In the genomic region with DNA sequence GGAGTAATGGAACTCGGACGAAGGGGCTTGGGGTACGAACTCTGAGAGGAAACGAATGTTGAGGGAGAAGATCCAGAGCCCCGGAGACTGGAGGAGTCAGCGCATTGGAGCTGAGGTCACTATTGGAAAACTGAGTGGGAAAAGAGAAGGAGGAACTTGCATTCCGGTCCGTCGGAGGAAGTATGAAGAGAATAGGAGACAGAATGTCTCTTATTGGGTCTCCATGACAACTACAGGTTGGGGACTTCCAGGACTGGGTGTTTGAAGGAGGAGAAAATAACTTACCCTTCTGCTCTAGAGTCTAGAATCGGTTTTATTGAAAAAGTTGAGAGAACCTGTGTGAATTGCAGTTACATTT, we compare ENCODE assay signal across 8 cellular contexts. TPM values are rescaled to one million over a fixed set of nuclear protein-coding genes. Genes with fewer than 3 reads are reported as not detected.
DNase-seq lines count a peak whose midpoint lies in the region; ATAC-seq and TF ChIP-seq lines count a peak whose summit lies in the region.

No MANE protein-coding gene starts in this region.

- TF ChIP-seq POLR2A in IMR-90 (IDR thresholded peaks at IDR 0.05; ENCODE audit: low read depth, low read length), result no peak

- peak overlapping the region; percentile 99 for H2AFZ ChIP-seq in IMR-90 (replicated peaks; ENCODE audit: low read length, poor library complexity)

- in situ Hi-C loops in IMR-90 (cut with MboI; ENCODE audit: low sequenced_read_pairs), result loop anchor here (5.0 kb wide), 1 partner anchor 240 kb away; no protein-coding TSS in a partner anchor
- in situ Hi-C loops in astrocyte of the spinal cord (cut with HindIII; ENCODE audit: low sequenced_read_pairs), result no loop called here

- peak overlapping the region; percentile 89 for H2BK5ac ChIP-seq in IMR-90 (ENCODE audit: low read depth, low read length, poor library complexity, severe bottlenecking)

- H3K4ac ChIP-seq in IMR-90 (ENCODE audit: low read depth, low read length), result peak overlapping the region; percentile 94

- H4K8ac ChIP-seq in IMR-90 (ENCODE audit: low read depth in 2 of 2, low read length in 2 of 2), result peak overlapping the region; percentile 48 to 98

- peak overlapping the region; percentile 87 for H4K5ac ChIP-seq in IMR-90 (ENCODE audit: low read depth, low read length)

- no peaks in the 10 kb centered on the region for H4K20me1 ChIP-seq in IMR-90 (ENCODE audit: insufficient read depth, low read length)

- no peak for TF ChIP-seq RAD21 in IMR-90 (IDR thresholded peaks at IDR 0.05; ENCODE audit: low read length)

- no peak for TF ChIP-seq CTCF in GM10266 (IDR thresholded peaks at IDR 0.05; ENCODE audit: control insufficient read depth, insufficient read depth, low read depth, missing control alignments)
- TF ChIP-seq CTCF in IMR-90 (conservative IDR thresholded peaks at IDR 0.05; ENCODE audit: low read depth, low read length), result no peak
- TF ChIP-seq CTCF in astrocyte of the spinal cord (IDR thresholded peaks at IDR 0.05; ENCODE audit: low read depth, low read length), result no peak

- dilution Hi-C loops in IMR-90 (cut with HindIII; ENCODE audit: low sequenced_read_pairs, unreplicated experiment), result no loop called here

- H3K4me3 Mint-ChIP-seq in stimulated activated naive B cell treated with anti-CD40 and anti-IgM and Interleukin-4, amounts not matched to agents 10 μg/mL and 1 μg/mL and 100 μg/mL, for 72 hours, result peak overlapping the region; percentile 95 to 96

- H3K14ac ChIP-seq in IMR-90 (replicated peaks; ENCODE audit: low read depth, low read length), result peak overlapping the region; percentile 98

- H3K9ac ChIP-seq in IMR-90 (ENCODE audit: low read depth, low read length), result peak overlapping the region; percentile 91

- H3K23ac ChIP-seq in IMR-90 (ENCODE audit: low read depth, low read length), result peak overlapping the region; percentile 85; the same call in 1 of the 2 replicates

- no peaks in the 10 kb centered on the region for H3K9me3 Mint-ChIP-seq in stimulated activated naive B cell treated with anti-CD40 and anti-IgM and Interleukin-4, amounts not matched to agents 10 μg/mL and 1 μg/mL and 100 μg/mL, for 72 hours

- peaks cover 5 to 25% of the 10 kb centered on the region in 2 experiments; a peak in 3 of 4 replicates for H3K79me1 ChIP-seq in IMR-90 (ENCODE audit: low read depth in 1 of 2, low read length in 2 of 2)

- ATAC-seq in IMR-90 (ENCODE audit: low read depth), result peak; percentile 24
- peak; percentile 53 to 59 for ATAC-seq in stimulated activated naive B cell treated with anti-CD40 and anti-IgM and Interleukin-4, amounts not matched to agents 10 μg/mL and 1 μg/mL and 100 μg/mL, for 72 hours (replicated peaks)
- ATAC-seq in GM18858 (IDR thresholded peaks at IDR 0.05; ENCODE audit: unreplicated experiment), result no peak

- DNase-seq in GM10266 (ENCODE audit: extremely low spot score) (peak; percentile 37), IMR-90 (peak; percentile 19), astrocyte of the spinal cord (ENCODE audit: low read depth, low spot score) (no peak), NCI-H1092 (lab: John Stamatoyannopoulos, UW) (no peak), superior temporal gyrus (ENCODE audit: extremely low spot score) (no peak)
- no peak for DNase-seq in stimulated activated naive B cell treated with anti-CD40 and anti-IgM and Interleukin-4, amounts not matched to agents 10 μg/mL and 1 μg/mL and 100 μg/mL, for 72 hours

- H3K27ac Mint-ChIP-seq in stimulated activated naive B cell treated with anti-CD40 and anti-IgM and Interleukin-4, amounts not matched to agents 10 μg/mL and 1 μg/mL and 100 μg/mL, for 72 hours, result peak overlapping the region; percentile 99

- H3K4me2 ChIP-seq in IMR-90 (ENCODE audit: low read depth, low read length), result peak overlapping the region; percentile 92

- H3K56ac ChIP-seq in IMR-90 (ENCODE audit: extremely low read depth, insufficient read depth, low read length), result peak overlapping the region; percentile 84

- H3K36me3 ChIP-seq in IMR-90 (ENCODE audit: control insufficient read depth, insufficient read depth, low read length), result peaks cover 5% of the 10 kb centered on the region

- CTCF ChIA-PET in IMR-90 (lab: Yijun Ruan, JAX), result no interaction called here

- peak overlapping the region; percentile 77 for H2AK5ac ChIP-seq in IMR-90 (ENCODE audit: low read depth, low read length)

- no peaks in the 10 kb centered on the region for H3K27me3 ChIP-seq in IMR-90 (ENCODE audit: control insufficient read depth, insufficient read depth, low read length)

- 0% methylated on average over 5 of the region's 10 CpGs; no CpG with 5 or more reads in 1 of the 2 experiments for WGBS in IMR-90 (ENCODE audit: extremely low coverage in 2 of 2, insufficient read length in 1 of 2), 2 experiments

- POLR2A ChIA-PET in IMR-90 (lab: Charles Lee; ENCODE audit: unreplicated experiment), result interaction anchor here (0.6 to 0.7 kb wide), 3 partner anchors 39 to 220 kb away, joined by 3 to 4 read pairs (median 4); no protein-coding TSS in a partner anchor

- H3K36me3 Mint-ChIP-seq in stimulated activated naive B cell treated with anti-CD40 and anti-IgM and Interleukin-4, amounts not matched to agents 10 μg/mL and 1 μg/mL and 100 μg/mL, for 72 hours, result peaks cover 7 to 17% of the 10 kb centered on the region in 2 donors

- no peaks in the 10 kb centered on the region for H3K27me3 Mint-ChIP-seq in stimulated activated naive B cell treated with anti-CD40 and anti-IgM and Interleukin-4, amounts not matched to agents 10 μg/mL and 1 μg/mL and 100 μg/mL, for 72 hours

- H3K9me3 ChIP-seq in IMR-90 (ENCODE audit: control insufficient read depth, insufficient read depth, low read length) (no peaks in the 10 kb centered on the region), iPS-18c (ENCODE audit: control insufficient read depth, insufficient read depth, low read length) (no peaks in the 10 kb centered on the region)

- H3K4me1 ChIP-seq in IMR-90 (ENCODE audit: control insufficient read depth, insufficient read depth, low read length), result peaks cover 2% of the 10 kb centered on the region

- no peak overlapping the region for H2BK15ac ChIP-seq in IMR-90 (ENCODE audit: low read depth, low read length)

- H2BK120ac ChIP-seq in IMR-90 (ENCODE audit: low read depth, low read length), result peak overlapping the region; percentile 22; the same call in 1 of the 2 replicates

- peak overlapping the region; percentile 99 for H2AK9ac ChIP-seq in IMR-90 (replicated peaks; ENCODE audit: low read depth, low read length, poor library complexity)

- H3K4me3 ChIP-seq in IMR-90 (ENCODE audit: insufficient read depth, low read depth, low read length) (peak overlapping the region; percentile 70), astrocyte of the spinal cord (ENCODE audit: low read depth, low read length) (peak overlapping the region; percentile 79), iPS-18c (ENCODE audit: insufficient read depth, low read depth, low read length) (peak overlapping the region; percentile 99)

- intact Hi-C loops in IMR-90 (cut with micrococcal nuclease), result loop anchor here (1.0 to 10.0 kb wide), 5 partner anchors 123 to 353 kb away; partner anchors contain the start of gene BLMH

- H3K9me1 ChIP-seq in IMR-90 (ENCODE audit: insufficient read depth, low read length), result peaks cover 3% of the 10 kb centered on the region; the same call in 1 of the 2 replicates

- H3K27ac ChIP-seq in IMR-90 (ENCODE audit: insufficient read depth, low read length), result peak overlapping the region; percentile 91

- no peak overlapping the region for H3K18ac ChIP-seq in IMR-90 (ENCODE audit: low read depth, low read length)

- no peak overlapping the region for H2BK20ac ChIP-seq in IMR-90 (ENCODE audit: low read depth, low read length)

- peaks cover 12 to 18% of the 10 kb centered on the region in 2 donors for H3K4me1 Mint-ChIP-seq in stimulated activated naive B cell treated with anti-CD40 and anti-IgM and Interleukin-4, amounts not matched to agents 10 μg/mL and 1 μg/mL and 100 μg/mL, for 72 hours

- BruUV-seq in IMR-90 (replicated peaks; lab: Mats Ljungman, UMichigan), result no TSS peak

- peak overlapping the region; percentile 76 for H4K91ac ChIP-seq in IMR-90 (ENCODE audit: insufficient read depth, low read depth, low read length)

TF ChIP-seq in IMR-90, 13 proteins besides CTCF, POLR2A, EP300 and RAD21 (continues in another document):
- TF ChIP-seq FOS (IDR thresholded peaks at IDR 0.05; ENCODE audit: low read depth, low read length) (no peak), BHLHE40 (IDR thresholded peaks at IDR 0.05; ENCODE audit: low read depth, low read length) (no peak), SMC3 (IDR thresholded peaks at IDR 0.05; ENCODE audit: low read depth, low read length) (no peak), MXI1 (IDR thresholded peaks at IDR 0.05; ENCODE audit: borderline replicate concordance, low read depth, low read length) (no peak), MAFK (IDR thresholded peaks at IDR 0.05; ENCODE audit: low read depth, low read length) (no peak), ELK1 (IDR thresholded peaks at IDR 0.05; ENCODE audit: borderline replicate concordance, low read depth, low read length) (no peak), MAZ (IDR thresholded peaks at IDR 0.05; ENCODE audit: borderline replicate concordance, low read depth, low read length) (no peak), CHD1 (IDR thresholded peaks at IDR 0.05; ENCODE audit: low read depth, low read length) (no peak), RCOR1 (IDR thresholded peaks at IDR 0.05; ENCODE audit: insufficient replicate concordance, low read length) (no peak), NFE2L2 (IDR thresholded peaks at IDR 0.05; ENCODE audit: low read depth, low read length) (no peak), CEBPB (IDR thresholded peaks at IDR 0.05; ENCODE audit: low read depth, low read length) (no peak), RFX5 (IDR thresholded peaks at IDR 0.05; ENCODE audit: low read depth, low read length) (no peak)

RNA-seq across cellular contexts. Expression of gene GOSR1, which starts 0.5 kb away (rescaled TPM):
- total RNA-seq in IMR-90 (2012; rRNA removed), result 47.5 and 64.7 TPM in 2 replicates
- polyA plus RNA-seq in IMR-90 (2012; rRNA removed), result 14.0 and 21.2 TPM in 2 replicates
- polyA plus RNA-seq in IMR-90 (2012; cell fraction: cytosol; rRNA removed), result 6.0 and 11.5 TPM in 2 replicates
- polyA plus RNA-seq in IMR-90 (2012; cell fraction: nucleus; rRNA removed; ENCODE audit: low replicate concordance), result 10.9 and 39.3 TPM in 2 replicates

Comparison
In these comparisons a context has a peak if more than half of its experiments do, and no peak if none do; other contexts are left out.
1. DNase-seq: peak in GM10266 (single experiment) and IMR-90 (single experiment); none in astrocyte of the spinal cord (single experiment), stimulated activated naive B cell treated with anti-CD40 and anti-IgM and Interleukin-4, amounts not matched to agents 10 μg/mL and 1 μg/mL and 100 μg/mL, for 72 hours (single experiment), NCI-H1092 (single experiment) and superior temporal gyrus (single experiment).
2. Peak in every context shown above with its lines, with median percentiles within 50 percentile points of each other: H3K4me3 ChIP-seq.